ENCODE assay signal across 9 cellular contexts in genomic region chr4:17781831-17782287, GRCh38. TPM values are rescaled to one million over a fixed set of nuclear protein-coding genes. Genes with fewer than 3 reads are reported as not detected.
DNase-seq lines count a peak whose midpoint lies in the region; ATAC-seq and TF ChIP-seq lines count a peak whose summit lies in the region.
"Had no signal": no experiment of that assay in that cellular context is flagged by ENCODE, and none has a peak within 500 bp of the region (broad histone marks: within the 10 kb centered on the region; RNA-seq: fewer than 3 reads in every experiment).

No MANE protein-coding gene starts in this region.

- peaks cover 18% of the 10 kb centered on the region for H3K4me1 Mint-ChIP-seq in activated naive CD4-positive, alpha-beta T cell treated with anti-CD3 and anti-CD28 coated beads, Interleukin-2, amount 50 U/mL, for 24 hours
- H3K4me1 Mint-ChIP-seq in activated naive CD4-positive, alpha-beta T cell treated with anti-CD3 and anti-CD28 coated beads, Interleukin-2, amount 10 ng/mL, durations not matched to agents 7 days and 5 days = peaks cover 13% of the 10 kb centered on the region

- 7 to 8% methylated on average over 17 to 27 of the region's 27 CpGs for WGBS in mesodermal cell (ENCODE audit: insufficient coverage in 2 of 2), 2 experiments

- H3K36me3 Mint-ChIP-seq in activated naive CD4-positive, alpha-beta T cell treated with anti-CD3 and anti-CD28 coated beads, Interleukin-2, amount 50 U/mL, for 24 hours = no peaks in the 10 kb centered on the region
- no peaks in the 10 kb centered on the region for H3K36me3 Mint-ChIP-seq in activated naive CD4-positive, alpha-beta T cell treated with anti-CD3 and anti-CD28 coated beads, Interleukin-2, amount 10 ng/mL, durations not matched to agents 7 days and 5 days

- no peak for TF ChIP-seq CTCF in choroid plexus epithelial cell (conservative IDR thresholded peaks at IDR 0.05; ENCODE audit: low read depth, low read length)
- no peak for TF ChIP-seq CTCF in upper lobe of right lung (IDR thresholded peaks at IDR 0.05)

- no peak overlapping the region for H3K27ac ChIP-seq in mesodermal cell (ENCODE audit: low read depth, low read length, severe bottlenecking)
- H3K27ac ChIP-seq in upper lobe of right lung = no peak overlapping the region

- peaks cover 24% of the 10 kb centered on the region for H3K27me3 ChIP-seq in upper lobe of right lung

- H3K4me1 ChIP-seq in mesodermal cell (ENCODE audit: control insufficient read depth, insufficient read depth, low read length, poor library complexity, severe bottlenecking) (peaks cover 2% of the 10 kb centered on the region), upper lobe of right lung (peaks cover 13% of the 10 kb centered on the region)

- peak overlapping the region; percentile 3 for H3K4me3 Mint-ChIP-seq in activated naive CD4-positive, alpha-beta T cell treated with anti-CD3 and anti-CD28 coated beads, Interleukin-2, amount 50 U/mL, for 24 hours
- no peak overlapping the region for H3K4me3 Mint-ChIP-seq in activated naive CD4-positive, alpha-beta T cell treated with anti-CD3 and anti-CD28 coated beads, Interleukin-2, amount 10 ng/mL, durations not matched to agents 7 days and 5 days

- H3K9me3 Mint-ChIP-seq in activated naive CD4-positive, alpha-beta T cell treated with anti-CD3 and anti-CD28 coated beads, Interleukin-2, amount 50 U/mL, for 24 hours = no peaks in the 10 kb centered on the region
- no peaks in the 10 kb centered on the region for H3K9me3 Mint-ChIP-seq in activated naive CD4-positive, alpha-beta T cell treated with anti-CD3 and anti-CD28 coated beads, Interleukin-2, amount 10 ng/mL, durations not matched to agents 7 days and 5 days

- H3K27me3 Mint-ChIP-seq in activated naive CD4-positive, alpha-beta T cell treated with anti-CD3 and anti-CD28 coated beads, Interleukin-2, amount 50 U/mL, for 24 hours = peaks cover 23% of the 10 kb centered on the region
- H3K27me3 Mint-ChIP-seq in activated naive CD4-positive, alpha-beta T cell treated with anti-CD3 and anti-CD28 coated beads, Interleukin-2, amount 10 ng/mL, durations not matched to agents 7 days and 5 days = peaks cover 45% of the 10 kb centered on the region

- ATAC-seq in upper lobe of right lung (no peak), GM19395 (IDR thresholded peaks at IDR 0.05; ENCODE audit: unreplicated experiment) (no peak)

- CTCF ChIA-PET in activated naive CD4-positive, alpha-beta T cell treated with anti-CD3 and anti-CD28 coated beads, Interleukin-2, amount 10 ng/mL, durations not matched to agents 7 days and 5 days (lab: Charles Lee) = no interaction called here

- no peak overlapping the region for H3K27ac Mint-ChIP-seq in activated naive CD4-positive, alpha-beta T cell treated with anti-CD3 and anti-CD28 coated beads, Interleukin-2, amount 50 U/mL, for 24 hours
- no peak overlapping the region for H3K27ac Mint-ChIP-seq in activated naive CD4-positive, alpha-beta T cell treated with anti-CD3 and anti-CD28 coated beads, Interleukin-2, amount 10 ng/mL, durations not matched to agents 7 days and 5 days

- no peaks in the 10 kb centered on the region for H3K36me3 ChIP-seq in mesodermal cell (ENCODE audit: control insufficient read depth, insufficient read depth, low read length)
- H3K36me3 ChIP-seq in upper lobe of right lung = no peaks in the 10 kb centered on the region

- no peaks in the 10 kb centered on the region for H3K9me3 ChIP-seq in mesodermal cell (ENCODE audit: control insufficient read depth, low read length)
- H3K9me3 ChIP-seq in upper lobe of right lung = no peaks in the 10 kb centered on the region

- intact Hi-C loops in upper lobe of right lung (cut with DNase I) = no loop called here

- no peak for DNase-seq in activated naive CD4-positive, alpha-beta T cell treated with anti-CD3 and anti-CD28 coated beads, Interleukin-2, amount 10 ng/mL, durations not matched to agents 7 days and 5 days
- DNase-seq in choroid plexus epithelial cell (ENCODE audit: low read depth) = no peak
- DNase-seq in upper lobe of right lung = no peak
- DNase-seq in stimulated activated CD4-positive, alpha-beta T cell treated with anti-CD3 and anti-CD28 coated beads, Interleukin-4, amount 100 ng/mL, for 4 hours = no peak
- DNase-seq in NCI-H2081 (lab: John Stamatoyannopoulos, UW) = no peak
- DNase-seq: NCI-H524 treated with DMSO at 0.1 percent for 48 hours had no signal

- H3K4me3 ChIP-seq in choroid plexus epithelial cell (ENCODE audit: low read depth, low read length) (peak overlapping the region; percentile 47), mesodermal cell (ENCODE audit: extremely low read depth, insufficient read depth, low read length, poor library complexity, severe bottlenecking) (peak overlapping the region; percentile 29), upper lobe of right lung (peak overlapping the region; percentile 41)

RNA-seq across cellular contexts. Expression of gene FAM184B, which starts 0.4 kb away (rescaled TPM):
- polyA plus RNA-seq in mesodermal cell (2013, experiment 1 of 2) = not detected
- not detected for polyA plus RNA-seq in mesodermal cell (2013, experiment 2 of 2)
- 0.17 TPM for total RNA-seq in upper lobe of right lung

RNA-seq across cellular contexts. Expression of gene DCAF16, which starts 28.7 kb away (rescaled TPM):
- polyA plus RNA-seq in mesodermal cell (2013, experiment 1 of 2) = 18.1 TPM
- polyA plus RNA-seq in mesodermal cell (2013, experiment 2 of 2) = 18.7 TPM
- total RNA-seq in upper lobe of right lung = 26.2 TPM

RNA-seq across cellular contexts. Expression of gene NCAPG, which starts 28.9 kb away (rescaled TPM):
- polyA plus RNA-seq in mesodermal cell (2013, experiment 1 of 2) = 38.6 TPM
- polyA plus RNA-seq in mesodermal cell (2013, experiment 2 of 2) = 62.6 TPM
- total RNA-seq in upper lobe of right lung = 0.84 TPM
